ENCODE assay signal across 33 cellular contexts in genomic region chr2:68650645-68651044, GRCh38. TPM values are rescaled to one million over a fixed set of nuclear protein-coding genes. Genes with fewer than 3 reads are reported as not detected.
"Had no signal": no experiment of that assay in that cellular context is flagged by ENCODE, and none has a peak within 500 bp of the region (broad histone marks: within the 10 kb centered on the region; RNA-seq: fewer than 3 reads in every experiment).

No MANE protein-coding gene starts in this region.

- H3K4me3 Mint-ChIP-seq: activated B cell treated with CpG ODN at 0.5 μM for 24 hours; activated T-cell treated with anti-CD3 and anti-CD28 coated beads, Interleukin-2, amount 50 U/mL, for 4 hours; activated T-helper 17 cell treated with anti-CD3 and anti-CD28 coated beads, Interleukin-2, amount 50 U/mL, for 72 hours; effector memory CD8-positive, alpha-beta T cell; T-helper 17 cell; T-helper 2 cell treated with Interferon-gamma antibody and Interleukin-4, amounts not matched to agents 5 μg/mL and 100 μg/mL, for 36 hours had no signal

- ATAC-seq: activated CD4-positive, CD25-positive, alpha-beta regulatory T cell treated with anti-CD3 and anti-CD28 coated beads, Interleukin-2, amount 50 U/mL, for 24 hours; body of pancreas; effector memory CD8-positive, alpha-beta T cell; gastroesophageal sphincter had no signal

- H3K9me3 Mint-ChIP-seq: activated B cell treated with CpG ODN at 0.5 μM for 24 hours; activated T-cell treated with anti-CD3 and anti-CD28 coated beads, Interleukin-2, amount 50 U/mL, for 4 hours; activated T-helper 17 cell treated with anti-CD3 and anti-CD28 coated beads, Interleukin-2, amount 50 U/mL, for 72 hours; effector memory CD8-positive, alpha-beta T cell; T-helper 2 cell treated with Interferon-gamma antibody and Interleukin-4, amounts not matched to agents 5 μg/mL and 100 μg/mL, for 36 hours had no signal

- DNase-seq: activated B cell treated with CpG ODN at 0.5 μM for 24 hours; activated CD4-positive, alpha-beta T cell treated with anti-CD3 and anti-CD28 coated beads for 48 hours; activated CD4-positive, alpha-beta T cell treated with anti-CD3 and anti-CD28 coated beads, Interleukin-2, amount 50 U/mL, for 1 hour; activated CD4-positive, alpha-beta T cell treated with anti-CD3 and anti-CD28 coated beads, Interleukin-2, amount 50 U/mL, for 48 hours; activated effector memory CD4-positive, alpha-beta T cell treated with Interleukin-2 at 50 U/mL for 16 hours; activated gamma-delta T cell treated with Interleukin-2 at 50 U/mL for 16 hours; activated naive CD4-positive, alpha-beta T cell treated with anti-CD3 and anti-CD28 coated beads, Interleukin-2, amount 50 U/mL, for 16 hours; activated naive CD4-positive, alpha-beta T cell treated with Interleukin-2 at 50 U/mL for 16 hours; activated T-cell treated with anti-CD3 and anti-CD28 coated beads, Interleukin-2, amount 50 U/mL, for 4 hours; adrenal gland; amygdala; aorta; body of pancreas; caudate nucleus; cortex of kidney; dermis blood vessel endothelial cell; effector CD4-positive, alpha-beta T cell; effector memory CD8-positive, alpha-beta T cell; esophagus squamous epithelium; foreskin melanocyte; T-helper 1 cell; T-helper 17 cell; T1000; WERI-Rb-1 had no signal

- H3K27ac Mint-ChIP-seq: activated B cell treated with CpG ODN at 0.5 μM for 24 hours; activated T-helper 17 cell treated with anti-CD3 and anti-CD28 coated beads, Interleukin-2, amount 50 U/mL, for 72 hours; effector memory CD8-positive, alpha-beta T cell; T-helper 17 cell; T-helper 2 cell treated with Interferon-gamma antibody and Interleukin-4, amounts not matched to agents 5 μg/mL and 100 μg/mL, for 36 hours had no signal

RNA-seq across cellular contexts. Expression of gene PROKR1, which starts 7.3 kb away (rescaled TPM):
- total RNA-seq: activated T-helper 17 cell treated with anti-CD3 and anti-CD28 coated beads, Interleukin-2, amount 50 U/mL, for 72 hours; aorta; body of pancreas; chondrocyte; dermis blood vessel endothelial cell; endothelial cell of umbilical vein; esophagus squamous epithelium; fibroblast of lung; fibroblast of villous mesenchyme; glomerular endothelial cell; T-helper 17 cell had no signal
